1 cellular context compared by ENCODE assay signal in genomic region chr17:16427020-16427419, GRCh38.
TF ChIP-seq lines count a peak whose summit lies in the region.

No MANE protein-coding gene starts in this region.

TF ChIP-seq in HepG2, 621 proteins besides CTCF, POLR2A, EP300 and RAD21:
- TF ChIP-seq ZNF768 (CRISPR knock-in tag; IDR thresholded peaks at IDR 0.05) (peak; percentile 89), HINFP (CRISPR knock-in tag; IDR thresholded peaks at IDR 0.05; ENCODE audit: low read depth) (no peak), ZNF609 (CRISPR knock-in tag; IDR thresholded peaks at IDR 0.05; ENCODE audit: borderline replicate concordance) (0 out of 2 replicates have a peak, but pooled peaks have one; percentile 4), SALL1 (CRISPR knock-in tag; IDR thresholded peaks at IDR 0.05) (no peak), AGO2 (optimal IDR thresholded peaks at IDR 0.05; ENCODE audit: low read depth, low read length) (no peak)
TF ChIP-seq in HepG2: peak in this region for 2.
